ENCODE assay signal across 2 cellular contexts in the genomic region with DNA sequence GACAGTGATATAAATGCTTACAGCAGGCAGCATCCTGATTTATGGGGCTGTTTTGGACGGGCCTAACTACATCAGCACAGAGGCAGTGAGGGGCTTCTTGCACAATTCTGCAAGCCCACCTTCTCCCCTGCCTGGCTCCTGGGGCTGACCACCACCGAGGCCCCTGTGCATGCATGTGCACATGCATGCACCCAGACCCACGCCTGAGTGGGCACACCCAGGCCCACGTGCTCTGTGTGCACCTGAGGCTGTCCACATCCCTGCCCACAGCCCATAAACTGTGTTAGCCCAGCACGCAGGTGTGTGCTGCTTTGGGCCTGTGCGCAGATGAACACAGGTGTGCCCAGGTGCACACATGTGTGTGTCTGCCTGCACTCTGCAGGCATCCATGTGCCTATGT.
TF ChIP-seq lines count a peak whose summit lies in the region.

No MANE protein-coding gene starts in this region.

TF ChIP-seq in HepG2, 621 proteins besides CTCF, POLR2A, EP300 and RAD21:
- peak; percentile 49 for TF ChIP-seq AGO2 (optimal IDR thresholded peaks at IDR 0.05; ENCODE audit: low read depth, low read length)
- TF ChIP-seq SYNCRIP (IDR thresholded peaks at IDR 0.05; ENCODE audit: insufficient read depth, low read depth, low read length) = no peak

TF ChIP-seq in K562, 482 proteins besides CTCF, POLR2A, EP300 and RAD21:
- no peak for TF ChIP-seq EP400 (IDR thresholded peaks at IDR 0.05)
- TF ChIP-seq POLR2G (IDR thresholded peaks at IDR 0.05; ENCODE audit: low read depth, low read length) = peak; percentile 31; the same call in 1 of the 2 replicates
